ENCODE assay signal across 1 cellular context in the genomic region with DNA sequence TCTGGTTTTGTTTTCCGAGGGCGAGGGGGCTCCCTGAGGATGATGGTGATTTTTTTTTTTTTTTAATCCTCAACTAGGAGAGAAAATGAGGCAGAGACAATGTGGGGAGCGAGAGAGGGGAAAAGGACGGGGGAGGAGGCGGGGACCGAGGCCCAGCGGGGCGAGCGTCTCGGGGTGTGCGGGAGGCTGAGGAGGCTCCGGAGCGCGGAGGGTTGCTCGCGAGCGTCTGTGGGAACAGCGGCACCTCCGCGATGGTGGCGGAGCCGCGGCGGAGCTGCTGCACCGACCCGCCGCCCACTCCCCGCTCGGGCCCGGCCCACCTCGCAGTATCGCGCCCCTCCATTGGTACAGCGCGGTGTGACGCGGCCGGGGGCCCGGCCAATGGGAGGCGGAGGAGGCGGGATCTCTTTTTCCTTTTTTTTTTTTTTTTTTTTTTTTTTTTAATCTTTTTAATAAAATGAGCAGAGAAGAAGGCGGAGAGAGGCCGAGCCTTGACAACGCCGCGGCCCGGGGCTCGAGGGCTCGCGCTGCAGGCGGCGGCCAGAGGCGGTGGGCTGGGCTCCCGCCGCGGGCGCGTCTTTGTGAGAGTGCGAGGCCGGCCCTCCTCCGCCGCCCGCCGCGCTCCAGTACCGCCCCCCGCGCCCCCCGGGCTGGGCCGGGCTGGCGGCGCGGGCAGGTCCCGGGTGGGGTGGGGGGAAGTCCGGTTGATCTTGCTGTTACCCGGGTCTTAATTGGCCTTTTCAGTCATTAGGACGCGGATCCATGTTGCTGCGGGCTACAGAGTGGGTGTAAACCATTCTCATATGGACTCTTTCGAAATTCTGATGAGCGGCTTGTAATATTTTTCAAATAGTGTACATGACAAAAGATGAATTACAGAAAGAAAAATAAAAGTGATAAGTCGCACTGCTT.
TF ChIP-seq lines count a peak whose summit lies in the region.

A gene (minus strand): TSS at position 228 of the 912 bp plus-strand sequence.

TF ChIP-seq in HepG2, 621 proteins besides CTCF, POLR2A, EP300 and RAD21 (continues in another document):
- TF ChIP-seq, protein P1, sequence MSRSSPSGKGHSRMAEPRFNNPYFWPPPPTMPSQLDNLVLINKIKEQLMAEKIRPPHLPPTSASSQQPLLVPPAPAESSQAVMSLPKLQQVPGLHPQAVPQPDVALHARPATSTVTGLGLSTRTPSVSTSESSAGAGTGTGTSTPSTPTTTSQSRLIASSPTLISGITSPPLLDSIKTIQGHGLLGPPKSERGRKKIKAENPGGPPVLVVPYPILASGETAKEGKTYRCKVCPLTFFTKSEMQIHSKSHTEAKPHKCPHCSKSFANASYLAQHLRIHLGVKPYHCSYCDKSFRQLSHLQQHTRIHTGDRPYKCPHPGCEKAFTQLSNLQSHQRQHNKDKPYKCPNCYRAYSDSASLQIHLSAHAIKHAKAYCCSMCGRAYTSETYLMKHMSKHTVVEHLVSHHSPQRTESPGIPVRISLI (CRISPR knock-in tag; IDR thresholded peaks at IDR 0.05; ENCODE audit: borderline replicate concordance): peak; percentile 92
- TF ChIP-seq NFIB (CRISPR knock-in tag; IDR thresholded peaks at IDR 0.05; ENCODE audit: borderline replicate concordance): no peak
- TF ChIP-seq, protein P2, sequence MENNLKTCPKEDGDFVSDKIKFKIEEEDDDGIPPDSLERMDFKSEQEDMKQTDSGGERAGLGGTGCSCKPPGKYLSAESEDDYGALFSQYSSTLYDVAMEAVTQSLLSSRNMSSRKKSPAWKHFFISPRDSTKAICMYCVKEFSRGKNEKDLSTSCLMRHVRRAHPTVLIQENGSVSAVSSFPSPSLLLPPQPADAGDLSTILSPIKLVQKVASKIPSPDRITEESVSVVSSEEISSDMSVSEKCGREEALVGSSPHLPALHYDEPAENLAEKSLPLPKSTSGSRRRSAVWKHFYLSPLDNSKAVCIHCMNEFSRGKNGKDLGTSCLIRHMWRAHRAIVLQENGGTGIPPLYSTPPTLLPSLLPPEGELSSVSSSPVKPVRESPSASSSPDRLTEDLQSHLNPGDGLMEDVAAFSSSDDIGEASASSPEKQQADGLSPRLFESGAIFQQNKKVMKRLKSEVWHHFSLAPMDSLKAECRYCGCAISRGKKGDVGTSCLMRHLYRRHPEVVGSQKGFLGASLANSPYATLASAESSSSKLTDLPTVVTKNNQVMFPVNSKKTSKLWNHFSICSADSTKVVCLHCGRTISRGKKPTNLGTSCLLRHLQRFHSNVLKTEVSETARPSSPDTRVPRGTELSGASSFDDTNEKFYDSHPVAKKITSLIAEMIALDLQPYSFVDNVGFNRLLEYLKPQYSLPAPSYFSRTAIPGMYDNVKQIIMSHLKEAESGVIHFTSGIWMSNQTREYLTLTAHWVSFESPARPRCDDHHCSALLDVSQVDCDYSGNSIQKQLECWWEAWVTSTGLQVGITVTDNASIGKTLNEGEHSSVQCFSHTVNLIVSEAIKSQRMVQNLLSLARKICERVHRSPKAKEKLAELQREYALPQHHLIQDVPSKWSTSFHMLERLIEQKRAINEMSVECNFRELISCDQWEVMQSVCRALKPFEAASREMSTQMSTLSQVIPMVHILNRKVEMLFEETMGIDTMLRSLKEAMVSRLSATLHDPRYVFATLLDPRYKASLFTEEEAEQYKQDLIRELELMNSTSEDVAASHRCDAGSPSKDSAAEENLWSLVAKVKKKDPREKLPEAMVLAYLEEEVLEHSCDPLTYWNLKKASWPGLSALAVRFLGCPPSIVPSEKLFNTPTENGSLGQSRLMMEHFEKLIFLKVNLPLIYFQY (CRISPR knock-in tag; IDR thresholded peaks at IDR 0.05; ENCODE audit: borderline replicate concordance): no peak
- 0 out of 2 replicates have a peak, but pooled peaks have one; percentile 38 for TF ChIP-seq ZNF557 (CRISPR knock-in tag; IDR thresholded peaks at IDR 0.05)
- TF ChIP-seq, protein P3, sequence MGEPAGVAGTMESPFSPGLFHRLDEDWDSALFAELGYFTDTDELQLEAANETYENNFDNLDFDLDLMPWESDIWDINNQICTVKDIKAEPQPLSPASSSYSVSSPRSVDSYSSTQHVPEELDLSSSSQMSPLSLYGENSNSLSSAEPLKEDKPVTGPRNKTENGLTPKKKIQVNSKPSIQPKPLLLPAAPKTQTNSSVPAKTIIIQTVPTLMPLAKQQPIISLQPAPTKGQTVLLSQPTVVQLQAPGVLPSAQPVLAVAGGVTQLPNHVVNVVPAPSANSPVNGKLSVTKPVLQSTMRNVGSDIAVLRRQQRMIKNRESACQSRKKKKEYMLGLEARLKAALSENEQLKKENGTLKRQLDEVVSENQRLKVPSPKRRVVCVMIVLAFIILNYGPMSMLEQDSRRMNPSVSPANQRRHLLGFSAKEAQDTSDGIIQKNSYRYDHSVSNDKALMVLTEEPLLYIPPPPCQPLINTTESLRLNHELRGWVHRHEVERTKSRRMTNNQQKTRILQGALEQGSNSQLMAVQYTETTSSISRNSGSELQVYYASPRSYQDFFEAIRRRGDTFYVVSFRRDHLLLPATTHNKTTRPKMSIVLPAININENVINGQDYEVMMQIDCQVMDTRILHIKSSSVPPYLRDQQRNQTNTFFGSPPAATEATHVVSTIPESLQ (CRISPR knock-in tag; conservative IDR thresholded peaks at IDR 0.05): 0 out of 2 replicates have a peak, but pooled peaks have one; percentile 27
- no peak for TF ChIP-seq MXI1 (IDR thresholded peaks at IDR 0.05; ENCODE audit: borderline replicate concordance, low read depth, low read length)
- TF ChIP-seq, protein P4, sequence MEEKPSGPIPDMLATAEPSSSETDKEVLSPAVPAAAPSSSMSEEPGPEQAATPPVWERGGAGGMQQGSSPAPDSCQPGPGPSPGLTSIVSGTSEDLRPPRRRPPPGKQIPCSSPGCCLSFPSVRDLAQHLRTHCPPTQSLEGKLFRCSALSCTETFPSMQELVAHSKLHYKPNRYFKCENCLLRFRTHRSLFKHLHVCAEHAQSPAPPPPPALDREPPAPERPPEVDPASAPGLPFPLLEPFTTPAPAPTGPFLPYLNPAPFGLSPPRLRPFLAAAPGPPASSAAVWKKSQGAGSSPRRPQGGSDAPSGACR (CRISPR knock-in tag; IDR thresholded peaks at IDR 0.05): no peak
- TF ChIP-seq, protein P5, sequence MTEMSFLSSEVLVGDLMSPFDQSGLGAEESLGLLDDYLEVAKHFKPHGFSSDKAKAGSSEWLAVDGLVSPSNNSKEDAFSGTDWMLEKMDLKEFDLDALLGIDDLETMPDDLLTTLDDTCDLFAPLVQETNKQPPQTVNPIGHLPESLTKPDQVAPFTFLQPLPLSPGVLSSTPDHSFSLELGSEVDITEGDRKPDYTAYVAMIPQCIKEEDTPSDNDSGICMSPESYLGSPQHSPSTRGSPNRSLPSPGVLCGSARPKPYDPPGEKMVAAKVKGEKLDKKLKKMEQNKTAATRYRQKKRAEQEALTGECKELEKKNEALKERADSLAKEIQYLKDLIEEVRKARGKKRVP (CRISPR knock-in tag; IDR thresholded peaks at IDR 0.05): no peak
- no peak for TF ChIP-seq NFRKB (IDR thresholded peaks at IDR 0.05)
- TF ChIP-seq, protein P6, sequence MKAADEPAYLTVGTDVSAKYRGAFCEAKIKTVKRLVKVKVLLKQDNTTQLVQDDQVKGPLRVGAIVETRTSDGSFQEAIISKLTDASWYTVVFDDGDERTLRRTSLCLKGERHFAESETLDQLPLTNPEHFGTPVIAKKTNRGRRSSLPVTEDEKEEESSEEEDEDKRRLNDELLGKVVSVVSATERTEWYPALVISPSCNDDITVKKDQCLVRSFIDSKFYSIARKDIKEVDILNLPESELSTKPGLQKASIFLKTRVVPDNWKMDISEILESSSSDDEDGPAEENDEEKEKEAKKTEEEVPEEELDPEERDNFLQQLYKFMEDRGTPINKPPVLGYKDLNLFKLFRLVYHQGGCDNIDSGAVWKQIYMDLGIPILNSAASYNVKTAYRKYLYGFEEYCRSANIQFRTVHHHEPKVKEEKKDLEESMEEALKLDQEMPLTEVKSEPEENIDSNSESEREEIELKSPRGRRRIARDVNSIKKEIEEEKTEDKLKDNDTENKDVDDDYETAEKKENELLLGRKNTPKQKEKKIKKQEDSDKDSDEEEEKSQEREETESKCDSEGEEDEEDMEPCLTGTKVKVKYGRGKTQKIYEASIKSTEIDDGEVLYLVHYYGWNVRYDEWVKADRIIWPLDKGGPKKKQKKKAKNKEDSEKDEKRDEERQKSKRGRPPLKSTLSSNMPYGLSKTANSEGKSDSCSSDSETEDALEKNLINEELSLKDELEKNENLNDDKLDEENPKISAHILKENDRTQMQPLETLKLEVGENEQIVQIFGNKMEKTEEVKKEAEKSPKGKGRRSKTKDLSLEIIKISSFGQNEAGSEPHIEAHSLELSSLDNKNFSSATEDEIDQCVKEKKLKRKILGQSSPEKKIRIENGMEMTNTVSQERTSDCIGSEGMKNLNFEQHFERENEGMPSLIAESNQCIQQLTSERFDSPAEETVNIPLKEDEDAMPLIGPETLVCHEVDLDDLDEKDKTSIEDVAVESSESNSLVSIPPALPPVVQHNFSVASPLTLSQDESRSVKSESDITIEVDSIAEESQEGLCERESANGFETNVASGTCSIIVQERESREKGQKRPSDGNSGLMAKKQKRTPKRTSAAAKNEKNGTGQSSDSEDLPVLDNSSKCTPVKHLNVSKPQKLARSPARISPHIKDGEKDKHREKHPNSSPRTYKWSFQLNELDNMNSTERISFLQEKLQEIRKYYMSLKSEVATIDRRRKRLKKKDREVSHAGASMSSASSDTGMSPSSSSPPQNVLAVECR (CRISPR knock-in tag; IDR thresholded peaks at IDR 0.05; ENCODE audit: borderline replicate concordance): peak; percentile 69; the same call in 1 of the 2 replicates
- TF ChIP-seq CBFB (CRISPR knock-in tag; IDR thresholded peaks at IDR 0.05): no peak
- TF ChIP-seq, protein P7, sequence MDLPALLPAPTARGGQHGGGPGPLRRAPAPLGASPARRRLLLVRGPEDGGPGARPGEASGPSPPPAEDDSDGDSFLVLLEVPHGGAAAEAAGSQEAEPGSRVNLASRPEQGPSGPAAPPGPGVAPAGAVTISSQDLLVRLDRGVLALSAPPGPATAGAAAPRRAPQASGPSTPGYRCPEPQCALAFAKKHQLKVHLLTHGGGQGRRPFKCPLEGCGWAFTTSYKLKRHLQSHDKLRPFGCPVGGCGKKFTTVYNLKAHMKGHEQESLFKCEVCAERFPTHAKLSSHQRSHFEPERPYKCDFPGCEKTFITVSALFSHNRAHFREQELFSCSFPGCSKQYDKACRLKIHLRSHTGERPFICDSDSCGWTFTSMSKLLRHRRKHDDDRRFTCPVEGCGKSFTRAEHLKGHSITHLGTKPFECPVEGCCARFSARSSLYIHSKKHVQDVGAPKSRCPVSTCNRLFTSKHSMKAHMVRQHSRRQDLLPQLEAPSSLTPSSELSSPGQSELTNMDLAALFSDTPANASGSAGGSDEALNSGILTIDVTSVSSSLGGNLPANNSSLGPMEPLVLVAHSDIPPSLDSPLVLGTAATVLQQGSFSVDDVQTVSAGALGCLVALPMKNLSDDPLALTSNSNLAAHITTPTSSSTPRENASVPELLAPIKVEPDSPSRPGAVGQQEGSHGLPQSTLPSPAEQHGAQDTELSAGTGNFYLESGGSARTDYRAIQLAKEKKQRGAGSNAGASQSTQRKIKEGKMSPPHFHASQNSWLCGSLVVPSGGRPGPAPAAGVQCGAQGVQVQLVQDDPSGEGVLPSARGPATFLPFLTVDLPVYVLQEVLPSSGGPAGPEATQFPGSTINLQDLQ (CRISPR knock-in tag; IDR thresholded peaks at IDR 0.05): no peak
- TF ChIP-seq ZNF703 (CRISPR knock-in tag; IDR thresholded peaks at IDR 0.05; ENCODE audit: borderline replicate concordance): no peak
- 0 out of 2 replicates have a peak, but pooled peaks have one; percentile 31 for TF ChIP-seq ZNF777 (CRISPR knock-in tag; IDR thresholded peaks at IDR 0.05)
- no peak for TF ChIP-seq SRSF9 (IDR thresholded peaks at IDR 0.05; ENCODE audit: borderline replicate concordance, insufficient read depth, low read depth, low read length, poor library complexity, severe bottlenecking)
- TF ChIP-seq, protein P8, sequence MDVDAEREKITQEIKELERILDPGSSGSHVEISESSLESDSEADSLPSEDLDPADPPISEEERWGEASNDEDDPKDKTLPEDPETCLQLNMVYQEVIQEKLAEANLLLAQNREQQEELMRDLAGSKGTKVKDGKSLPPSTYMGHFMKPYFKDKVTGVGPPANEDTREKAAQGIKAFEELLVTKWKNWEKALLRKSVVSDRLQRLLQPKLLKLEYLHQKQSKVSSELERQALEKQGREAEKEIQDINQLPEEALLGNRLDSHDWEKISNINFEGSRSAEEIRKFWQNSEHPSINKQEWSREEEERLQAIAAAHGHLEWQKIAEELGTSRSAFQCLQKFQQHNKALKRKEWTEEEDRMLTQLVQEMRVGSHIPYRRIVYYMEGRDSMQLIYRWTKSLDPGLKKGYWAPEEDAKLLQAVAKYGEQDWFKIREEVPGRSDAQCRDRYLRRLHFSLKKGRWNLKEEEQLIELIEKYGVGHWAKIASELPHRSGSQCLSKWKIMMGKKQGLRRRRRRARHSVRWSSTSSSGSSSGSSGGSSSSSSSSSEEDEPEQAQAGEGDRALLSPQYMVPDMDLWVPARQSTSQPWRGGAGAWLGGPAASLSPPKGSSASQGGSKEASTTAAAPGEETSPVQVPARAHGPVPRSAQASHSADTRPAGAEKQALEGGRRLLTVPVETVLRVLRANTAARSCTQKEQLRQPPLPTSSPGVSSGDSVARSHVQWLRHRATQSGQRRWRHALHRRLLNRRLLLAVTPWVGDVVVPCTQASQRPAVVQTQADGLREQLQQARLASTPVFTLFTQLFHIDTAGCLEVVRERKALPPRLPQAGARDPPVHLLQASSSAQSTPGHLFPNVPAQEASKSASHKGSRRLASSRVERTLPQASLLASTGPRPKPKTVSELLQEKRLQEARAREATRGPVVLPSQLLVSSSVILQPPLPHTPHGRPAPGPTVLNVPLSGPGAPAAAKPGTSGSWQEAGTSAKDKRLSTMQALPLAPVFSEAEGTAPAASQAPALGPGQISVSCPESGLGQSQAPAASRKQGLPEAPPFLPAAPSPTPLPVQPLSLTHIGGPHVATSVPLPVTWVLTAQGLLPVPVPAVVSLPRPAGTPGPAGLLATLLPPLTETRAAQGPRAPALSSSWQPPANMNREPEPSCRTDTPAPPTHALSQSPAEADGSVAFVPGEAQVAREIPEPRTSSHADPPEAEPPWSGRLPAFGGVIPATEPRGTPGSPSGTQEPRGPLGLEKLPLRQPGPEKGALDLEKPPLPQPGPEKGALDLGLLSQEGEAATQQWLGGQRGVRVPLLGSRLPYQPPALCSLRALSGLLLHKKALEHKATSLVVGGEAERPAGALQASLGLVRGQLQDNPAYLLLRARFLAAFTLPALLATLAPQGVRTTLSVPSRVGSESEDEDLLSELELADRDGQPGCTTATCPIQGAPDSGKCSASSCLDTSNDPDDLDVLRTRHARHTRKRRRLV (CRISPR knock-in tag; IDR thresholded peaks at IDR 0.05): no peak
- TF ChIP-seq, protein P9, sequence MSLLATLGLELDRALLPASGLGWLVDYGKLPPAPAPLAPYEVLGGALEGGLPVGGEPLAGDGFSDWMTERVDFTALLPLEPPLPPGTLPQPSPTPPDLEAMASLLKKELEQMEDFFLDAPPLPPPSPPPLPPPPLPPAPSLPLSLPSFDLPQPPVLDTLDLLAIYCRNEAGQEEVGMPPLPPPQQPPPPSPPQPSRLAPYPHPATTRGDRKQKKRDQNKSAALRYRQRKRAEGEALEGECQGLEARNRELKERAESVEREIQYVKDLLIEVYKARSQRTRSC (CRISPR knock-in tag; IDR thresholded peaks at IDR 0.05; ENCODE audit: low read depth): no peak
- TF ChIP-seq ZNF326 (CRISPR knock-in tag; IDR thresholded peaks at IDR 0.05; ENCODE audit: borderline replicate concordance): no peak
- TF ChIP-seq ZBTB3 (CRISPR knock-in tag; IDR thresholded peaks at IDR 0.05; ENCODE audit: borderline replicate concordance, low read depth): no peak
- peak; percentile 58; the same call in 1 of the 2 replicates for TF ChIP-seq KDM4B (CRISPR knock-in tag; IDR thresholded peaks at IDR 0.05)
- TF ChIP-seq, protein P10, sequence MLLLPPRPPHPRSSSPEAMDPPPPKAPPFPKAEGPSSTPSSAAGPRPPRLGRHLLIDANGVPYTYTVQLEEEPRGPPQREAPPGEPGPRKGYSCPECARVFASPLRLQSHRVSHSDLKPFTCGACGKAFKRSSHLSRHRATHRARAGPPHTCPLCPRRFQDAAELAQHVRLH (CRISPR knock-in tag; IDR thresholded peaks at IDR 0.05; ENCODE audit: borderline replicate concordance, low read depth): 0 out of 2 replicates have a peak, but pooled peaks have one; percentile 46
- TF ChIP-seq PRMT3 (CRISPR knock-in tag; IDR thresholded peaks at IDR 0.05; ENCODE audit: borderline replicate concordance, low read depth): 0 out of 2 replicates have a peak, but pooled peaks have one; percentile 32
- TF ChIP-seq ZNF780A (CRISPR knock-in tag; IDR thresholded peaks at IDR 0.05): no peak
